ENCODE assay signal across 2 cellular contexts in genomic region chr15:57223887-57224286, GRCh38.
TF ChIP-seq lines count a peak whose summit lies in the region.

No MANE protein-coding gene starts in this region.

TF ChIP-seq in HEK293, 187 proteins besides CTCF, POLR2A, EP300 and RAD21:
- TF ChIP-seq ZIC2 (tag by site-specific recombination; IDR thresholded peaks at IDR 0.05), result no peak
- no peak for TF ChIP-seq ZBTB48 (tag by site-specific recombination; IDR thresholded peaks at IDR 0.05)
- TF ChIP-seq PRDM6 (tag by site-specific recombination; IDR thresholded peaks at IDR 0.05), result peak; percentile 56
- no peak for TF ChIP-seq ZNF23 (tag by site-specific recombination; IDR thresholded peaks at IDR 0.05; ENCODE audit: borderline replicate concordance)
- no peak for TF ChIP-seq ZNF366 (tag by site-specific recombination; conservative IDR thresholded peaks at IDR 0.05)
- TF ChIP-seq ZSCAN16 (tag by site-specific recombination; IDR thresholded peaks at IDR 0.05), result no peak
- TF ChIP-seq ZNF426 (tag by site-specific recombination; IDR thresholded peaks at IDR 0.05), result no peak

TF ChIP-seq in K562, 482 proteins besides CTCF, POLR2A, EP300 and RAD21:
- TF ChIP-seq, protein P1, sequence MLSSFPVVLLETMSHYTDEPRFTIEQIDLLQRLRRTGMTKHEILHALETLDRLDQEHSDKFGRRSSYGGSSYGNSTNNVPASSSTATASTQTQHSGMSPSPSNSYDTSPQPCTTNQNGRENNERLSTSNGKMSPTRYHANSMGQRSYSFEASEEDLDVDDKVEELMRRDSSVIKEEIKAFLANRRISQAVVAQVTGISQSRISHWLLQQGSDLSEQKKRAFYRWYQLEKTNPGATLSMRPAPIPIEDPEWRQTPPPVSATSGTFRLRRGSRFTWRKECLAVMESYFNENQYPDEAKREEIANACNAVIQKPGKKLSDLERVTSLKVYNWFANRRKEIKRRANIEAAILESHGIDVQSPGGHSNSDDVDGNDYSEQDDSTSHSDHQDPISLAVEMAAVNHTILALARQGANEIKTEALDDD (IDR thresholded peaks at IDR 0.05), result peak; percentile 93
- no peak for TF ChIP-seq KAT8 (IDR thresholded peaks at IDR 0.05; ENCODE audit: low read depth)
- no peak for TF ChIP-seq ZFP91 (CRISPR knock-in tag; IDR thresholded peaks at IDR 0.05)
- no peak for TF ChIP-seq KAT7 (CRISPR knock-in tag; IDR thresholded peaks at IDR 0.05; ENCODE audit: borderline replicate concordance)
- TF ChIP-seq, protein P2, sequence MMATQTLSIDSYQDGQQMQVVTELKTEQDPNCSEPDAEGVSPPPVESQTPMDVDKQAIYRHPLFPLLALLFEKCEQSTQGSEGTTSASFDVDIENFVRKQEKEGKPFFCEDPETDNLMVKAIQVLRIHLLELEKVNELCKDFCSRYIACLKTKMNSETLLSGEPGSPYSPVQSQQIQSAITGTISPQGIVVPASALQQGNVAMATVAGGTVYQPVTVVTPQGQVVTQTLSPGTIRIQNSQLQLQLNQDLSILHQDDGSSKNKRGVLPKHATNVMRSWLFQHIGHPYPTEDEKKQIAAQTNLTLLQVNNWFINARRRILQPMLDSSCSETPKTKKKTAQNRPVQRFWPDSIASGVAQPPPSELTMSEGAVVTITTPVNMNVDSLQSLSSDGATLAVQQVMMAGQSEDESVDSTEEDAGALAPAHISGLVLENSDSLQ (IDR thresholded peaks at IDR 0.05), result 0 out of 2 replicates have a peak, but pooled peaks have one; percentile 14
- no peak for TF ChIP-seq FOXK2 (conservative IDR thresholded peaks at IDR 0.05 in 1 of 2, IDR thresholded peaks at IDR 0.05 in 1 of 2; ENCODE audit: low read depth in 2 of 2)
- TF ChIP-seq, protein P3, sequence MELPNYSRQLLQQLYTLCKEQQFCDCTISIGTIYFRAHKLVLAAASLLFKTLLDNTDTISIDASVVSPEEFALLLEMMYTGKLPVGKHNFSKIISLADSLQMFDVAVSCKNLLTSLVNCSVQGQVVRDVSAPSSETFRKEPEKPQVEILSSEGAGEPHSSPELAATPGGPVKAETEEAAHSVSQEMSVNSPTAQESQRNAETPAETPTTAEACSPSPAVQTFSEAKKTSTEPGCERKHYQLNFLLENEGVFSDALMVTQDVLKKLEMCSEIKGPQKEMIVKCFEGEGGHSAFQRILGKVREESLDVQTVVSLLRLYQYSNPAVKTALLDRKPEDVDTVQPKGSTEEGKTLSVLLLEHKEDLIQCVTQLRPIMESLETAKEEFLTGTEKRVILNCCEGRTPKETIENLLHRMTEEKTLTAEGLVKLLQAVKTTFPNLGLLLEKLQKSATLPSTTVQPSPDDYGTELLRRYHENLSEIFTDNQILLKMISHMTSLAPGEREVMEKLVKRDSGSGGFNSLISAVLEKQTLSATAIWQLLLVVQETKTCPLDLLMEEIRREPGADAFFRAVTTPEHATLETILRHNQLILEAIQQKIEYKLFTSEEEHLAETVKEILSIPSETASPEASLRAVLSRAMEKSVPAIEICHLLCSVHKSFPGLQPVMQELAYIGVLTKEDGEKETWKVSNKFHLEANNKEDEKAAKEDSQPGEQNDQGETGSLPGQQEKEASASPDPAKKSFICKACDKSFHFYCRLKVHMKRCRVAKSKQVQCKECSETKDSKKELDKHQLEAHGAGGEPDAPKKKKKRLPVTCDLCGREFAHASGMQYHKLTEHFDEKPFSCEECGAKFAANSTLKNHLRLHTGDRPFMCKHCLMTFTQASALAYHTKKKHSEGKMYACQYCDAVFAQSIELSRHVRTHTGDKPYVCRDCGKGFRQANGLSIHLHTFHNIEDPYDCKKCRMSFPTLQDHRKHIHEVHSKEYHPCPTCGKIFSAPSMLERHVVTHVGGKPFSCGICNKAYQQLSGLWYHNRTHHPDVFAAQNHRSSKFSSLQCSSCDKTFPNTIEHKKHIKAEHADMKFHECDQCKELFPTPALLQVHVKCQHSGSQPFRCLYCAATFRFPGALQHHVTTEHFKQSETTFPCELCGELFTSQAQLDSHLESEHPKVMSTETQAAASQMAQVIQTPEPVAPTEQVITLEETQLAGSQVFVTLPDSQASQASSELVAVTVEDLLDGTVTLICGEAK (IDR thresholded peaks at IDR 0.05), result peak; percentile 77
- TF ChIP-seq, protein P3 (CRISPR knock-in tag; IDR thresholded peaks at IDR 0.05), result peak; percentile 47; the same call in 1 of the 2 replicates
- 0 out of 2 replicates have a peak, but pooled peaks have one; percentile 19 for TF ChIP-seq DPF2 (IDR thresholded peaks at IDR 0.05)
